In the genomic region with DNA sequence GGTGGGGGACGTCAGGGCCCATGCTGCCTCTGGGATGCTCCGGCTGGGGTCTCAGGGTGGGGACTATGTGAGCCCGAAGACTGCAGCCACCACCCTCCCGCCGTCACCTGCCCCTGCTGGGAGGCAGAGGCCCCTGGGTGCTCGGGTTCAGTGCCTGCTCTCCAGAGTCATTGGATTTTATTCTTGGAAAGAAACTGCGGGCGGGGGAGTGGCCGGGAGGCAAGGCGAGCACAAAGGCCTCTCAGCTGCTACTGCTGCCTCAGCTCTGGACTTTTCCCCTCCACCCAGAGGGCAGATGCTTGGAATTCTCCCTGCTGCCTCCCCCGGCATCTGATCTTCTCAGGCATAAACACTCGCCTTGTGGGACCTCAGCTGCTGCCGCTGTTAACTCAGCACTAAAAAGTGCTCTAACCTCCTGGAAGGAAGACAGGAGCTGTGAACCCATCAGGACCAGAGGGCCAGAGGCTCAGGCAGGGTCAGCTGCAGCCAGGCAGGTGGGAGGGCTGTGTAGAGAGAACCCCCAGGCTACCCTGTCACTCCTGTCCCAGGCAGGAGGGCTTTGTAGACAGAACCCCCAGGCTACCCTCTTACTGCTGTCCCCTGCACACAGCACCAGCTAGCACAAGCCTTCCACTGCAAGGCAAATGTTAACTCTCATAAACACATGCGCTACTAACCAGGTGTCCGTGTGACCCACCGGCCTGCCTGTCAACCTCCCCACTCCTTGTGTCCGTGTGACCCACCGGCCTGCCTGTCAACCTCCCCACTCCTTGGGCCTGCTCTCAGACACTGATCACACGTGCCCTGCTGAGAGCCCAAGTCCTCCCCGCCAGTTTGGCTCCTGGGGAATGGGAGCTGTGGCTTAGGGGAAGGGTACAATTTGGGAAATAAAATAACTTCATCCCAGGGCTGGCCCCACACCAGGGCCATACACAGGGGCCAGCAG, we compare ENCODE assay signal across 10 cellular contexts. TPM values are rescaled to one million over a fixed set of nuclear protein-coding genes. Genes with fewer than 3 reads are reported as not detected.
DNase-seq lines count a peak whose midpoint lies in the region; ATAC-seq and TF ChIP-seq lines count a peak whose summit lies in the region.
"Had no signal": no experiment of that assay in that cellular context is flagged by ENCODE, and none has a peak within 500 bp of the region (broad histone marks: within the 10 kb centered on the region; RNA-seq: fewer than 3 reads in every experiment).

No MANE protein-coding gene starts in this region.

- TF ChIP-seq CTCF in astrocyte of the cerebellum (IDR thresholded peaks at IDR 0.05; ENCODE audit: low read depth, low read length, missing control alignments) (no peak), A673 (conservative IDR thresholded peaks at IDR 0.05; ENCODE audit: low read depth, low read length) (no peak)

- no peaks in the 10 kb centered on the region; the same call in 1 of the 2 replicates for H3K27me3 ChIP-seq in H7 (ENCODE audit: control insufficient read depth, insufficient read depth, low read length)
- H3K27me3 ChIP-seq in A673 (replicated peaks; ENCODE audit: insufficient read depth, low read depth, low read length, poor library complexity) = no peaks in the 10 kb centered on the region

- POLR2A ChIA-PET in A673 (lab: Charles Lee; ENCODE audit: low non-redundant PET) = no interaction called here

- no peaks in the 10 kb centered on the region for H3K9me3 ChIP-seq in A673 (ENCODE audit: low read depth, low read length, poor library complexity, severe bottlenecking)

- intact Hi-C loops in sciatic nerve (cut with DNase I) (no loop called here), A673 (cut with micrococcal nuclease; ENCODE audit: unreplicated experiment) (no loop called here)

- H3K4me3 ChIP-seq in H7 (ENCODE audit: insufficient read depth, low read depth, low read length) = no peak overlapping the region
- no peak overlapping the region for H3K4me3 ChIP-seq in astrocyte of the cerebellum (ENCODE audit: low read depth, low read length)
- H3K4me3 ChIP-seq in A673 (ENCODE audit: low read depth, low read length, poor library complexity, severe bottlenecking) = no peak overlapping the region

- no peaks in the 10 kb centered on the region for H3K36me3 ChIP-seq in H7 (replicated peaks; ENCODE audit: control insufficient read depth, insufficient read depth, low read length)
- H3K36me3 ChIP-seq in A673 (ENCODE audit: insufficient read depth, low read length, poor library complexity, severe bottlenecking) = no peaks in the 10 kb centered on the region

- DNase-seq in H7 = peak; percentile 92
- peak; percentile 32 for DNase-seq in astrocyte of the cerebellum (ENCODE audit: low read depth)
- DNase-seq in iris pigment epithelial cell (ENCODE audit: low read depth) = peak; percentile 62
- peak; percentile 80 for DNase-seq in sciatic nerve (ENCODE audit: low spot score)
- DNase-seq in A673 (ENCODE audit: low spot score) = no peak
- DNase-seq: effector memory CD8-positive, alpha-beta T cell had no signal

- no TSS peak for BruUV-seq in A673 (replicated peaks; lab: Mats Ljungman, UMichigan)

- CTCF ChIA-PET in A673 (lab: Charles Lee) = no interaction called here

- in situ Hi-C loops in astrocyte of the cerebellum (cut with HindIII; ENCODE audit: low sequenced_read_pairs) = no loop called here

- no peak overlapping the region for H3K27ac ChIP-seq in A673 (ENCODE audit: low read depth, low read length, poor library complexity, severe bottlenecking)

- no peaks in the 10 kb centered on the region for H3K4me1 ChIP-seq in A673 (ENCODE audit: insufficient read depth, low read length, poor library complexity, severe bottlenecking)

- peak; percentile 82 for ATAC-seq in sciatic nerve
- ATAC-seq in GM19023 (IDR thresholded peaks at IDR 0.05; ENCODE audit: unreplicated experiment) = no peak
- no peak for ATAC-seq in GM18498 (IDR thresholded peaks at IDR 0.05; ENCODE audit: unreplicated experiment)
- ATAC-seq in GM18519 (IDR thresholded peaks at IDR 0.05; ENCODE audit: low FRiP score, unreplicated experiment) = no peak
- ATAC-seq: effector memory CD8-positive, alpha-beta T cell had no signal

RNA-seq across cellular contexts. Expression of a gene that starts 9.4 kb away (rescaled TPM):
- total RNA-seq in H7 (2014; rRNA removed; shearing (Covaris generic)) = 0.11 TPM in 1 of 2 replicates, not detected in the other
- total RNA-seq in sciatic nerve (25.5 TPM), A673 (2021) (not detected in 2 replicates)
- total RNA-seq: LHCN-M2 had no signal

Comparison
In these comparisons a context has a peak if more than half of its experiments do, and no peak if none do; other contexts are left out.
1. RNA of a gene that starts 9.4 kb away (total RNA-seq): 25.5 TPM in sciatic nerve (single experiment); 0.11 TPM in H7 and not detected in A673; every median in the first group is over 10 times any median in the second.